8 cellular contexts compared by ENCODE assay signal in the genomic region with DNA sequence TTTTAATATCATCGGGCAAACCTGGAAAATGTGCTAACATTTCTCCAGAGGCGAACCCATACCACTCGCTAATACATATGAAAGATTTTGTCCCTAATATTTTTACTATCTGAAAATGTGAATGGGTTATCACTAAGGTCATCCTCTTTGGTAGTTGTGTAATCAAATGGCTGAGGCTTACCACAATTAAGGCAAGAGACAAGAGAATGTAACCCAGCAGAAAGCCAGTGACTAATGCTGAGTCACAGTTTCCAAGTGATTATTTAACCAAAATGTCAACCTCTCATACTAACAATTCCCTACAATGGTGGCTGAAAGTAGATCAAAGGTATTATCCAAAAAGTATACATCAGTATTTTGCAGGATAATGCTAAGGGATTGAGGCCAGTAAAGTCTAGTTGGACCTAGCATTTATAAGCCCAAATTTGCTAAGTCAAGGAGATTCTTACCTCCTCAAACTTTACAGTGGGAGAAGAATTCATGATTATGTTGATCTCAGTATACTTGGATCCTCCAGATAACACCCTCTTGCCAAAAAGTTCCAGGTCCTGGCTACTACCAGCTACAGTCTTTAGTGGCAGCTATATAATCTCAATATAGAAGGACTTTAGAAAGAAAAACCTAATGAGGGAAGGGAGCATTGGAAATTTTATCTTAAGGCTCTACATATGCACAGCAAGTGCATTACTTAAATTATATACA. TPM values are rescaled to one million over a fixed set of nuclear protein-coding genes. Genes with fewer than 3 reads are reported as not detected.
DNase-seq lines count a peak whose midpoint lies in the region; ATAC-seq and TF ChIP-seq lines count a peak whose summit lies in the region.

No MANE protein-coding gene starts in this region.

- 23 to 29% methylated on average over 3 of the region's 3 CpGs for WGBS in GM23248 (ENCODE audit: low coverage in 1 of 2, low lambda C conversion rate in 2 of 2, missing lambda C conversion rate in 2 of 2), 2 experiments

- no peak for TF ChIP-seq CTCF in fibroblast of mammary gland (conservative IDR thresholded peaks at IDR 0.05; ENCODE audit: control insufficient read depth, insufficient read depth, low read depth, low read length)
- TF ChIP-seq CTCF in gastrocnemius medialis (IDR thresholded peaks at IDR 0.05 in 4 of 5, conservative IDR thresholded peaks at IDR 0.05 in 1 of 5) = no peak

- peaks cover 24% of the 10 kb centered on the region; the same call in 1 of the 2 replicates for H4K20me1 ChIP-seq in GM23248 (ENCODE audit: insufficient read depth)

- H3K27ac ChIP-seq in GM23248 (peak overlapping the region; percentile 45), gastrocnemius medialis (peak overlapping the region; percentile 41 to 83 (median 67))

- no peaks in the 10 kb centered on the region for H3K36me3 ChIP-seq in GM23248 (ENCODE audit: low read depth)
- no peaks in the 10 kb centered on the region for H3K36me3 ChIP-seq in gastrocnemius medialis

- H3K27me3 ChIP-seq in GM23248 (replicated peaks; ENCODE audit: insufficient read depth) (no peaks in the 10 kb centered on the region), gastrocnemius medialis (no peaks in the 10 kb centered on the region)

- H3K9me3 ChIP-seq in GM23248 (ENCODE audit: low read depth) (no peaks in the 10 kb centered on the region), gastrocnemius medialis (no peaks in the 10 kb centered on the region)

- intact Hi-C loops in gastrocnemius medialis (cut with DNase I; ENCODE audit: low total_unique reads) = no loop called here

- peaks cover 28% of the 10 kb centered on the region for H3K4me1 ChIP-seq in GM23248 (ENCODE audit: insufficient read depth)
- peaks cover 49 to 58% of the 10 kb centered on the region in 2 donors for H3K4me1 ChIP-seq in gastrocnemius medialis

- H2AFZ ChIP-seq in GM23248 = no peak overlapping the region

- DNase-seq in ACHN (peak; percentile 85), GM23248 (peak; percentile 91), SKM-1 (lab: John Stamatoyannopoulos, UW; ENCODE audit: unreplicated experiment) (peak; percentile 67), fibroblast of mammary gland (ENCODE audit: low read depth) (peak; percentile 96), gastrocnemius medialis (no peak), NCI-H1694 treated with DMSO at 0.1 percent for 48 hours (lab: John Stamatoyannopoulos, UW) (no peak), NCI-H2081 treated with DMSO at 0.1 percent for 48 hours (lab: John Stamatoyannopoulos, UW) (no peak)

- in situ Hi-C loops in ACHN (cut with HindIII; ENCODE audit: low pct_ligation_motif_present, low pct_unique_long_range_greater_than_20kb, low sequenced_read_pairs) (no loop called here), GM23248 (cut with MboI) (no loop called here), gastrocnemius medialis (cut with MboI; ENCODE audit: low sequenced_read_pairs in 4 of 4) (no loop called here)

- H3F3A ChIP-seq in GM23248 (ENCODE audit: insufficient read depth) = peaks cover 17% of the 10 kb centered on the region

- peak overlapping the region; percentile 36 for H3K4me2 ChIP-seq in GM23248 (ENCODE audit: unreplicated experiment)

- no peaks in the 10 kb centered on the region for H3K9me2 ChIP-seq in GM23248 (ENCODE audit: insufficient read depth)

- H3K4me3 ChIP-seq in GM23248 = no peak overlapping the region
- H3K4me3 ChIP-seq in fibroblast of mammary gland (ENCODE audit: control insufficient read depth, low read depth, low read length) = no peak overlapping the region
- H3K4me3 ChIP-seq in gastrocnemius medialis = no peak overlapping the region

- peaks cover 56% of the 10 kb centered on the region for H3K79me2 ChIP-seq in GM23248 (ENCODE audit: insufficient read depth)

- peak; percentile 35 to 37 for ATAC-seq in gastrocnemius medialis
- ATAC-seq in GM21723 (IDR thresholded peaks at IDR 0.05; ENCODE audit: unreplicated experiment) = no peak

- no peak for TF ChIP-seq POLR2A in gastrocnemius medialis (IDR thresholded peaks at IDR 0.05)

- H3K9ac ChIP-seq in GM23248 = no peak overlapping the region

RNA-seq across cellular contexts. Expression of a gene that starts 25.6 kb away (rescaled TPM):
- total RNA-seq in GM23248 (2014; rRNA removed; shearing (Covaris generic)) = 13.3 and 15.5 TPM in 2 replicates
- 3.9 and 4.2 TPM in 2 replicates for polyA plus RNA-seq in GM23248 (2016; fragmentation: Nextera tagmentation; extraction: Ambion mirVana)
- total RNA-seq in gastrocnemius medialis = 10 to 100 TPM; 34.4 to 42.4 (median 37.2) TPM

Comparison
In these comparisons a context has a peak if more than half of its experiments do, and no peak if none do; other contexts are left out.
1. DNase-seq: peak in ACHN (single experiment), GM23248 (single experiment), SKM-1 (single experiment) and fibroblast of mammary gland (single experiment); none in gastrocnemius medialis (0 of 2), NCI-H1694 treated with DMSO at 0.1 percent for 48 hours (single experiment) and NCI-H2081 treated with DMSO at 0.1 percent for 48 hours (single experiment).